In the genomic region with DNA sequence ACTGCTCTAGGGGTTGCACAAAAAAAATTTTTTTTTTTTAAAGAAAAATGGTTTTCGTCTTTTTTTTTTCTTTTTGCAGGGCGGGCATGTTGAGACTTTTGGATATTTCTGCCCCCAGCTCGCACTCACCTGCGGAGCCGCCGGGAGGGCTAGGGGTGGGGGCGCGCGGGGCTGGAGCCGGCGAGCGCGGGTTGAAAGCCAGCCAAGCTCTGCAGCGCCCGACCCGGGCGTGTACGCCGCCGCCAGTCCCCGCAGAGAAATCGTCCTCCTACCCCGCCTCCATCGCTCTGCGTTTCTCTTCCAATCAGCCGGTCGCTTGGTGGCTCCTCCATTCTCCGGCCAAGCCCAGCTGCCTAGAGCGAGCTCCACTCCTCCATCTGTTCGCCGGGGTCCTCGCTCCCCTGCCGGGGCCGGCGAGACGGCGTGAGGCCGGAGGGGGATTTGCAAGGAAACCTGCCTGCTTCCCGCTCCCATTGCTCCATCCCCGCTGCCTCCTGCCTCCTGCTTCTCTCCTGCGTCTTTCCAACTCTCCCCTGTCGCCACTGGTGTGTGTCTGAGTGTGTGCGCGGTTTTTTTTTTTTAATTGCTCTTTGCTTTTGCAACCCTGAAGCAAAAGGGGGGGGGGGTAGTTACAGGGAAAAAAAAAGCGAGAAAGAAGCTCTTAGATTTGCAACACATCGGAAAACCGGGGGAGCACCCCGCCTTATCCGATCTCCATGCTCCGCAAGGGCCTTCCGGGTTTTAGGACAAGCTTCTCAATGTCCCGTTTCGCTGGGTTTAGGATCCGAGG, we compare ENCODE assay signal across 1 cellular context.
TF ChIP-seq lines count a peak whose summit lies in the region.

No MANE protein-coding gene starts in this region.

TF ChIP-seq in HepG2, 621 proteins besides CTCF, POLR2A, EP300 and RAD21 (continued from another document and continues in another):
- TF ChIP-seq, protein P1, sequence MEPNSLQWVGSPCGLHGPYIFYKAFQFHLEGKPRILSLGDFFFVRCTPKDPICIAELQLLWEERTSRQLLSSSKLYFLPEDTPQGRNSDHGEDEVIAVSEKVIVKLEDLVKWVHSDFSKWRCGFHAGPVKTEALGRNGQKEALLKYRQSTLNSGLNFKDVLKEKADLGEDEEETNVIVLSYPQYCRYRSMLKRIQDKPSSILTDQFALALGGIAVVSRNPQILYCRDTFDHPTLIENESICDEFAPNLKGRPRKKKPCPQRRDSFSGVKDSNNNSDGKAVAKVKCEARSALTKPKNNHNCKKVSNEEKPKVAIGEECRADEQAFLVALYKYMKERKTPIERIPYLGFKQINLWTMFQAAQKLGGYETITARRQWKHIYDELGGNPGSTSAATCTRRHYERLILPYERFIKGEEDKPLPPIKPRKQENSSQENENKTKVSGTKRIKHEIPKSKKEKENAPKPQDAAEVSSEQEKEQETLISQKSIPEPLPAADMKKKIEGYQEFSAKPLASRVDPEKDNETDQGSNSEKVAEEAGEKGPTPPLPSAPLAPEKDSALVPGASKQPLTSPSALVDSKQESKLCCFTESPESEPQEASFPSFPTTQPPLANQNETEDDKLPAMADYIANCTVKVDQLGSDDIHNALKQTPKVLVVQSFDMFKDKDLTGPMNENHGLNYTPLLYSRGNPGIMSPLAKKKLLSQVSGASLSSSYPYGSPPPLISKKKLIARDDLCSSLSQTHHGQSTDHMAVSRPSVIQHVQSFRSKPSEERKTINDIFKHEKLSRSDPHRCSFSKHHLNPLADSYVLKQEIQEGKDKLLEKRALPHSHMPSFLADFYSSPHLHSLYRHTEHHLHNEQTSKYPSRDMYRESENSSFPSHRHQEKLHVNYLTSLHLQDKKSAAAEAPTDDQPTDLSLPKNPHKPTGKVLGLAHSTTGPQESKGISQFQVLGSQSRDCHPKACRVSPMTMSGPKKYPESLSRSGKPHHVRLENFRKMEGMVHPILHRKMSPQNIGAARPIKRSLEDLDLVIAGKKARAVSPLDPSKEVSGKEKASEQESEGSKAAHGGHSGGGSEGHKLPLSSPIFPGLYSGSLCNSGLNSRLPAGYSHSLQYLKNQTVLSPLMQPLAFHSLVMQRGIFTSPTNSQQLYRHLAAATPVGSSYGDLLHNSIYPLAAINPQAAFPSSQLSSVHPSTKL (CRISPR knock-in tag; IDR thresholded peaks at IDR 0.05), result peak; percentile 31; the same call in 1 of the 2 replicates
- TF ChIP-seq, protein P2, sequence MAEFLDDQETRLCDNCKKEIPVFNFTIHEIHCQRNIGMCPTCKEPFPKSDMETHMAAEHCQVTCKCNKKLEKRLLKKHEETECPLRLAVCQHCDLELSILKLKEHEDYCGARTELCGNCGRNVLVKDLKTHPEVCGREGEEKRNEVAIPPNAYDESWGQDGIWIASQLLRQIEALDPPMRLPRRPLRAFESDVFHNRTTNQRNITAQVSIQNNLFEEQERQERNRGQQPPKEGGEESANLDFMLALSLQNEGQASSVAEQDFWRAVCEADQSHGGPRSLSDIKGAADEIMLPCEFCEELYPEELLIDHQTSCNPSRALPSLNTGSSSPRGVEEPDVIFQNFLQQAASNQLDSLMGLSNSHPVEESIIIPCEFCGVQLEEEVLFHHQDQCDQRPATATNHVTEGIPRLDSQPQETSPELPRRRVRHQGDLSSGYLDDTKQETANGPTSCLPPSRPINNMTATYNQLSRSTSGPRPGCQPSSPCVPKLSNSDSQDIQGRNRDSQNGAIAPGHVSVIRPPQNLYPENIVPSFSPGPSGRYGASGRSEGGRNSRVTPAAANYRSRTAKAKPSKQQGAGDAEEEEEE (CRISPR knock-in tag; IDR thresholded peaks at IDR 0.05; ENCODE audit: borderline replicate concordance), result no peak
- 0 out of 2 replicates have a peak, but pooled peaks have one; percentile 44 for TF ChIP-seq SALL2 (CRISPR knock-in tag; IDR thresholded peaks at IDR 0.05)
- TF ChIP-seq, protein P3, sequence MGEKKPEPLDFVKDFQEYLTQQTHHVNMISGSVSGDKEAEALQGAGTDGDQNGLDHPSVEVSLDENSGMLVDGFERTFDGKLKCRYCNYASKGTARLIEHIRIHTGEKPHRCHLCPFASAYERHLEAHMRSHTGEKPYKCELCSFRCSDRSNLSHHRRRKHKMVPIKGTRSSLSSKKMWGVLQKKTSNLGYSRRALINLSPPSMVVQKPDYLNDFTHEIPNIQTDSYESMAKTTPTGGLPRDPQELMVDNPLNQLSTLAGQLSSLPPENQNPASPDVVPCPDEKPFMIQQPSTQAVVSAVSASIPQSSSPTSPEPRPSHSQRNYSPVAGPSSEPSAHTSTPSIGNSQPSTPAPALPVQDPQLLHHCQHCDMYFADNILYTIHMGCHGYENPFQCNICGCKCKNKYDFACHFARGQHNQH (CRISPR knock-in tag; IDR thresholded peaks at IDR 0.05), result peak; percentile 58; the same call in 1 of the 2 replicates
- no peak for TF ChIP-seq SMARCE1 (IDR thresholded peaks at IDR 0.05; ENCODE audit: borderline replicate concordance)
- TF ChIP-seq, protein P4, sequence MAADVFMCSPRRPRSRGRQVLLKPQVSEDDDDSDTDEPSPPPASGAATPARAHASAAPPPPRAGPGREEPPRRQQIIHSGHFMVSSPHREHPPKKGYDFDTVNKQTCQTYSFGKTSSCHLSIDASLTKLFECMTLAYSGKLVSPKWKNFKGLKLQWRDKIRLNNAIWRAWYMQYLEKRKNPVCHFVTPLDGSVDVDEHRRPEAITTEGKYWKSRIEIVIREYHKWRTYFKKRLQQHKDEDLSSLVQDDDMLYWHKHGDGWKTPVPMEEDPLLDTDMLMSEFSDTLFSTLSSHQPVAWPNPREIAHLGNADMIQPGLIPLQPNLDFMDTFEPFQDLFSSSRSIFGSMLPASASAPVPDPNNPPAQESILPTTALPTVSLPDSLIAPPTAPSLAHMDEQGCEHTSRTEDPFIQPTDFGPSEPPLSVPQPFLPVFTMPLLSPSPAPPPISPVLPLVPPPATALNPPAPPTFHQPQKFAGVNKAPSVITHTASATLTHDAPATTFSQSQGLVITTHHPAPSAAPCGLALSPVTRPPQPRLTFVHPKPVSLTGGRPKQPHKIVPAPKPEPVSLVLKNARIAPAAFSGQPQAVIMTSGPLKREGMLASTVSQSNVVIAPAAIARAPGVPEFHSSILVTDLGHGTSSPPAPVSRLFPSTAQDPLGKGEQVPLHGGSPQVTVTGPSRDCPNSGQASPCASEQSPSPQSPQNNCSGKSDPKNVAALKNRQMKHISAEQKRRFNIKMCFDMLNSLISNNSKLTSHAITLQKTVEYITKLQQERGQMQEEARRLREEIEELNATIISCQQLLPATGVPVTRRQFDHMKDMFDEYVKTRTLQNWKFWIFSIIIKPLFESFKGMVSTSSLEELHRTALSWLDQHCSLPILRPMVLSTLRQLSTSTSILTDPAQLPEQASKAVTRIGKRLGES (CRISPR knock-in tag; IDR thresholded peaks at IDR 0.05; ENCODE audit: borderline replicate concordance), result no peak
- no peak for TF ChIP-seq ZNF367 (CRISPR knock-in tag; IDR thresholded peaks at IDR 0.05; ENCODE audit: borderline replicate concordance)
- 0 out of 2 replicates have a peak, but pooled peaks have one; percentile 74 for TF ChIP-seq ZNF564 (CRISPR knock-in tag; IDR thresholded peaks at IDR 0.05)
- TF ChIP-seq POLR2AphosphoS5 (IDR thresholded peaks at IDR 0.05; ENCODE audit: low read depth, low read length), result peak; percentile 35; the same call in 1 of the 2 replicates
- TF ChIP-seq ZNF557 (CRISPR knock-in tag; IDR thresholded peaks at IDR 0.05), result no peak
- TF ChIP-seq ZNF326 (CRISPR knock-in tag; IDR thresholded peaks at IDR 0.05; ENCODE audit: borderline replicate concordance), result peak; percentile 91
- no peak for TF ChIP-seq MED8 (CRISPR knock-in tag; IDR thresholded peaks at IDR 0.05; ENCODE audit: insufficient replicate concordance)
- no peak for TF ChIP-seq HDAC2 (CRISPR knock-in tag; IDR thresholded peaks at IDR 0.05)
- no peak for TF ChIP-seq KAT7 (CRISPR knock-in tag; IDR thresholded peaks at IDR 0.05; ENCODE audit: borderline replicate concordance)
- TF ChIP-seq ZNF44 (CRISPR knock-in tag; IDR thresholded peaks at IDR 0.05), result peak; percentile 73; the same call in 1 of the 2 replicates
- TF ChIP-seq, protein P5, sequence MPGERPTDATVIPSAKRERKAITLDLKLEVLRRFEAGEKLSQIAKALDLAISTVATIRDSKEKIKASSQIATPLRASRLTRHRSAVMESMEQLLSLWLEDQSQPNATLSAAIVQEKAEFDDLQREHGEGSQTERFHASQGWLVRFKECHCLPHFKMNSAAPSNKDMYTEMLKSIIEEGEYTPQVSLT (CRISPR knock-in tag; IDR thresholded peaks at IDR 0.05; ENCODE audit: borderline replicate concordance, low read depth), result no peak
- TF ChIP-seq GATAD1 (CRISPR knock-in tag; IDR thresholded peaks at IDR 0.05), result no peak
- 0 out of 2 replicates have a peak, but pooled peaks have one; percentile 28 for TF ChIP-seq ZNF292 (CRISPR knock-in tag; IDR thresholded peaks at IDR 0.05; ENCODE audit: borderline replicate concordance, low read depth)
- TF ChIP-seq KLF9 (CRISPR knock-in tag; IDR thresholded peaks at IDR 0.05; ENCODE audit: low read depth), result 0 out of 2 replicates have a peak, but pooled peaks have one; percentile 18
- no peak; the same call in 1 of the 2 replicates for TF ChIP-seq ZNF598 (CRISPR knock-in tag; IDR thresholded peaks at IDR 0.05; ENCODE audit: borderline replicate concordance)
- TF ChIP-seq RNF2 (conservative IDR thresholded peaks at IDR 0.05; ENCODE audit: low read depth), result no peak
- TF ChIP-seq, protein P6, sequence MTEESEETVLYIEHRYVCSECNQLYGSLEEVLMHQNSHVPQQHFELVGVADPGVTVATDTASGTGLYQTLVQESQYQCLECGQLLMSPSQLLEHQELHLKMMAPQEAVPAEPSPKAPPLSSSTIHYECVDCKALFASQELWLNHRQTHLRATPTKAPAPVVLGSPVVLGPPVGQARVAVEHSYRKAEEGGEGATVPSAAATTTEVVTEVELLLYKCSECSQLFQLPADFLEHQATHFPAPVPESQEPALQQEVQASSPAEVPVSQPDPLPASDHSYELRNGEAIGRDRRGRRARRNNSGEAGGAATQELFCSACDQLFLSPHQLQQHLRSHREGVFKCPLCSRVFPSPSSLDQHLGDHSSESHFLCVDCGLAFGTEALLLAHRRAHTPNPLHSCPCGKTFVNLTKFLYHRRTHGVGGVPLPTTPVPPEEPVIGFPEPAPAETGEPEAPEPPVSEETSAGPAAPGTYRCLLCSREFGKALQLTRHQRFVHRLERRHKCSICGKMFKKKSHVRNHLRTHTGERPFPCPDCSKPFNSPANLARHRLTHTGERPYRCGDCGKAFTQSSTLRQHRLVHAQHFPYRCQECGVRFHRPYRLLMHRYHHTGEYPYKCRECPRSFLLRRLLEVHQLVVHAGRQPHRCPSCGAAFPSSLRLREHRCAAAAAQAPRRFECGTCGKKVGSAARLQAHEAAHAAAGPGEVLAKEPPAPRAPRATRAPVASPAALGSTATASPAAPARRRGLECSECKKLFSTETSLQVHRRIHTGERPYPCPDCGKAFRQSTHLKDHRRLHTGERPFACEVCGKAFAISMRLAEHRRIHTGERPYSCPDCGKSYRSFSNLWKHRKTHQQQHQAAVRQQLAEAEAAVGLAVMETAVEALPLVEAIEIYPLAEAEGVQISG (CRISPR knock-in tag; IDR thresholded peaks at IDR 0.05), result peak; percentile 50; the same call in 1 of the 2 replicates
- TF ChIP-seq, protein P7, sequence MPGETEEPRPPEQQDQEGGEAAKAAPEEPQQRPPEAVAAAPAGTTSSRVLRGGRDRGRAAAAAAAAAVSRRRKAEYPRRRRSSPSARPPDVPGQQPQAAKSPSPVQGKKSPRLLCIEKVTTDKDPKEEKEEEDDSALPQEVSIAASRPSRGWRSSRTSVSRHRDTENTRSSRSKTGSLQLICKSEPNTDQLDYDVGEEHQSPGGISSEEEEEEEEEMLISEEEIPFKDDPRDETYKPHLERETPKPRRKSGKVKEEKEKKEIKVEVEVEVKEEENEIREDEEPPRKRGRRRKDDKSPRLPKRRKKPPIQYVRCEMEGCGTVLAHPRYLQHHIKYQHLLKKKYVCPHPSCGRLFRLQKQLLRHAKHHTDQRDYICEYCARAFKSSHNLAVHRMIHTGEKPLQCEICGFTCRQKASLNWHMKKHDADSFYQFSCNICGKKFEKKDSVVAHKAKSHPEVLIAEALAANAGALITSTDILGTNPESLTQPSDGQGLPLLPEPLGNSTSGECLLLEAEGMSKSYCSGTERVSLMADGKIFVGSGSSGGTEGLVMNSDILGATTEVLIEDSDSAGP (CRISPR knock-in tag; IDR thresholded peaks at IDR 0.05; ENCODE audit: borderline replicate concordance), result peak; percentile 56
- TF ChIP-seq SPEN (CRISPR knock-in tag; IDR thresholded peaks at IDR 0.05; ENCODE audit: low read depth), result 0 out of 2 replicates have a peak, but pooled peaks have one; percentile 7
- no peak for TF ChIP-seq ATRX (CRISPR knock-in tag; IDR thresholded peaks at IDR 0.05; ENCODE audit: borderline replicate concordance)
- TF ChIP-seq FOXO1 (CRISPR knock-in tag; IDR thresholded peaks at IDR 0.05), result peak; percentile 11; the same call in 1 of the 2 replicates
- TF ChIP-seq KAT8 (CRISPR knock-in tag; IDR thresholded peaks at IDR 0.05), result peak; percentile 53
- TF ChIP-seq, protein P8, sequence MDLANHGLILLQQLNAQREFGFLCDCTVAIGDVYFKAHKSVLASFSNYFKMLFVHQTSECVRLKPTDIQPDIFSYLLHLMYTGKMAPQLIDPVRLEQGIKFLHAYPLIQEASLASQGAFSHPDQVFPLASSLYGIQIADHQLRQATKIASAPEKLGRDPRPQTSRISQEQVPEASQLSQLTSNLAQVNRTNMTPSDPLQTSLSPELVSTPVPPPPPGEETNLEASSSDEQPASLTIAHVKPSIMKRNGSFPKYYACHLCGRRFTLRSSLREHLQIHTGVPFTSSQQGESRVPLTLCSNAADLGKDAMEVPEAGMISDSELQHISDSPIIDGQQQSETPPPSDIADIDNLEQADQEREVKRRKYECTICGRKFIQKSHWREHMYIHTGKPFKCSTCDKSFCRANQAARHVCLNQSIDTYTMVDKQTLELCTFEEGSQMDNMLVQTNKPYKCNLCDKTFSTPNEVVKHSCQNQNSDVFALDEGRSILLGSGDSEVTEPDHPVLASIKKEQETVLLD (CRISPR knock-in tag; IDR thresholded peaks at IDR 0.05; ENCODE audit: low read depth), result 0 out of 2 replicates have a peak, but pooled peaks have one; percentile 26
- TF ChIP-seq SAFB2 (CRISPR knock-in tag; IDR thresholded peaks at IDR 0.05; ENCODE audit: borderline replicate concordance, low read depth), result no peak
- TF ChIP-seq, protein P9, sequence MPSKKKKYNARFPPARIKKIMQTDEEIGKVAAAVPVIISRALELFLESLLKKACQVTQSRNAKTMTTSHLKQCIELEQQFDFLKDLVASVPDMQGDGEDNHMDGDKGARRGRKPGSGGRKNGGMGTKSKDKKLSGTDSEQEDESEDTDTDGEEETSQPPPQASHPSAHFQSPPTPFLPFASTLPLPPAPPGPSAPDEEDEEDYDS (CRISPR knock-in tag; IDR thresholded peaks at IDR 0.05), result peak; percentile 20; the same call in 1 of the 2 replicates
- no peak for TF ChIP-seq DR1 (CRISPR knock-in tag; IDR thresholded peaks at IDR 0.05)
- no peak for TF ChIP-seq ZNF296 (CRISPR knock-in tag; conservative IDR thresholded peaks at IDR 0.05)
- TF ChIP-seq, protein P10, sequence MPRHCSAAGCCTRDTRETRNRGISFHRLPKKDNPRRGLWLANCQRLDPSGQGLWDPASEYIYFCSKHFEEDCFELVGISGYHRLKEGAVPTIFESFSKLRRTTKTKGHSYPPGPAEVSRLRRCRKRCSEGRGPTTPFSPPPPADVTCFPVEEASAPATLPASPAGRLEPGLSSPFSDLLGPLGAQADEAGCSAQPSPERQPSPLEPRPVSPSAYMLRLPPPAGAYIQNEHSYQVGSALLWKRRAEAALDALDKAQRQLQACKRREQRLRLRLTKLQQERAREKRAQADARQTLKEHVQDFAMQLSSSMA (CRISPR knock-in tag; IDR thresholded peaks at IDR 0.05), result no peak
- peak; percentile 40 for TF ChIP-seq ZNF556 (CRISPR knock-in tag; IDR thresholded peaks at IDR 0.05; ENCODE audit: borderline replicate concordance)
- no peak for TF ChIP-seq ZNF607 (CRISPR knock-in tag; IDR thresholded peaks at IDR 0.05; ENCODE audit: borderline replicate concordance)
- TF ChIP-seq HOXD1 (CRISPR knock-in tag; IDR thresholded peaks at IDR 0.05), result no peak
